1 cellular context compared by ENCODE assay signal in the genomic region with DNA sequence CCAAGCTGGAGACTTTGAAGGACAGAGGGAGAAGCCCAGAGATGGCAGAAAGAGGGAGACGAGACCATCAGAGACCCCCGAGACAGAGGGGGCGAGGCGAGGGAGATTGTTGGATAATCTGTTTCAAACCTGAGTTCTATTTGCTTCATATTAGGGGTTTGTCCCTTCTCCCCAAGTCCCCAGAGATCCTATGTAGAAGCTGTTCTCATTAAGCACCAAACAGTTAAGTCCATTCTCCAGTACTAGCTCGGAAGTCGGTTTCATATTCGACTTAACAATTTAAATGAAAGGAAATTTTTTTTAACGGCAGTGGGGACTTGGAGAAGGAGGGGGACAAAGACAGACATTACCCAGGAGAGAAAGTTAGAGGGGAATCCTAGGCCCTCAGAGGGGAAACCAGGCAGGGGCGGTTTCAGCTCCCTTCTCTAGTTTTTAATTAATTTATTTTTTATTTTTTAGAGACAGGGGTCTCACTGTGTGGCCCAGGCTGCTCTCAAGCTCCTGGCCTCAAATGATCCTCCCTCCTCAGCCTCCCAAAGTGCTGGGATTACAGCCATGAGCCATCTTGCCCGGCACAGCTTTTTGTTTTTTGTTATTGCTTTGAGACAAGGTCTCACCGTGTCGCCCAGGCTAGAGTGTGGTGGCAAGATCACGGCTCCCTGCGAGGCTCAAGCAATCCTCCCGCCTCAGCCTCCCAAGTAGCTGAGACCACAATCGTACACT.
TF ChIP-seq lines count a peak whose summit lies in the region.

No MANE protein-coding gene starts in this region.

TF ChIP-seq in GM12878, 131 proteins besides CTCF, POLR2A, EP300 and RAD21:
- TF ChIP-seq MEF2B (IDR thresholded peaks at IDR 0.05; ENCODE audit: partially characterized antibody, poor library complexity, severe bottlenecking) = peak; percentile 67
- TF ChIP-seq FOXK2 (IDR thresholded peaks at IDR 0.05) = no peak
